ENCODE assay signal across 11 cellular contexts in genomic region chr1:154423303-154423987, GRCh38. TPM values are rescaled to one million over a fixed set of nuclear protein-coding genes. Genes with fewer than 3 reads are reported as not detected.
DNase-seq lines count a peak whose midpoint lies in the region; ATAC-seq, FAIRE-seq and TF ChIP-seq lines count a peak whose summit lies in the region.
"Had no signal": no experiment of that assay in that cellular context is flagged by ENCODE, and none has a peak within 500 bp of the region (broad histone marks: within the 10 kb centered on the region; RNA-seq: fewer than 3 reads in every experiment).

No MANE protein-coding gene starts in this region.

- peaks cover 2% of the 10 kb centered on the region for H3K36me3 Mint-ChIP-seq in activated T-cell treated with anti-CD3 and anti-CD28 coated beads, Interleukin-2, amount 50 U/mL, for 4 hours (ENCODE audit: insufficient read depth)
- no peaks in the 10 kb centered on the region for H3K36me3 Mint-ChIP-seq in astrocyte (ENCODE audit: low read depth, unreplicated experiment)

- H3K4me3 ChIP-seq in astrocyte (ENCODE audit: insufficient read depth, low read depth, low read length) (no peak overlapping the region), right lobe of liver (no peak overlapping the region), WERI-Rb-1 (ENCODE audit: low read depth, low read length) (no peak overlapping the region)

- H3K4me3 Mint-ChIP-seq in activated T-cell treated with anti-CD3 and anti-CD28 coated beads, Interleukin-2, amount 50 U/mL, for 4 hours = no peak overlapping the region
- H3K4me3 Mint-ChIP-seq in astrocyte (ENCODE audit: unreplicated experiment) = no peak overlapping the region

- intact Hi-C loops in right lobe of liver (cut with DNase I) = no loop called here

- TF ChIP-seq CTCF in astrocyte (IDR thresholded peaks at IDR 0.05; ENCODE audit: insufficient read depth, low read depth, low read length) (no peak), right lobe of liver (IDR thresholded peaks at IDR 0.05) (no peak), WERI-Rb-1 (IDR thresholded peaks at IDR 0.05; ENCODE audit: low read depth, low read length) (no peak)

- H3K27ac Mint-ChIP-seq in astrocyte (ENCODE audit: unreplicated experiment) = peak overlapping the region; percentile 62

- ATAC-seq in activated T-cell treated with anti-CD3 and anti-CD28 coated beads, Interleukin-2, amount 50 U/mL, for 4 hours = peak; percentile 66 to 72
- peak in 1 of 4 donors; percentile 4 for ATAC-seq in right lobe of liver

- no peaks in the 10 kb centered on the region for H3K9me3 Mint-ChIP-seq in activated T-cell treated with anti-CD3 and anti-CD28 coated beads, Interleukin-2, amount 50 U/mL, for 4 hours
- peaks cover under 1% of the 10 kb centered on the region for H3K9me3 Mint-ChIP-seq in astrocyte (ENCODE audit: unreplicated experiment)

- peak overlapping the region; percentile 54 for H3K4me2 ChIP-seq in astrocyte (ENCODE audit: low read length)

- FAIRE-seq in astrocyte (lab: Jason Lieb, UNC) = no peak

- H3K27me3 Mint-ChIP-seq in activated T-cell treated with anti-CD3 and anti-CD28 coated beads, Interleukin-2, amount 50 U/mL, for 4 hours (ENCODE audit: low read depth) = no peaks in the 10 kb centered on the region
- H3K27me3 Mint-ChIP-seq in astrocyte (ENCODE audit: low read depth, unreplicated experiment) = peaks cover 4% of the 10 kb centered on the region

- no peaks in the 10 kb centered on the region for H3K9me3 ChIP-seq in astrocyte (ENCODE audit: insufficient read depth, low read depth, low read length)
- no peaks in the 10 kb centered on the region for H3K9me3 ChIP-seq in right lobe of liver
- no peaks in the 10 kb centered on the region for H3K9me3 ChIP-seq in WERI-Rb-1 (ENCODE audit: severe bottlenecking)
- H3K9me3 ChIP-seq: Caco-2 had no signal

- TF ChIP-seq POLR2A in right lobe of liver (IDR thresholded peaks at IDR 0.05) = no peak

- H3K36me3 ChIP-seq in astrocyte (ENCODE audit: insufficient read depth, low read length) = no peaks in the 10 kb centered on the region
- peaks cover 0 to 14% (median 5%) of the 10 kb centered on the region in 4 donors for H3K36me3 ChIP-seq in right lobe of liver
- H3K36me3 ChIP-seq in WERI-Rb-1 = no peaks in the 10 kb centered on the region

- H4K20me1 ChIP-seq in astrocyte (ENCODE audit: insufficient read depth, low read length) = no peaks in the 10 kb centered on the region

- H2AFZ ChIP-seq in astrocyte (ENCODE audit: low read depth, low read length) = no peak overlapping the region

- no peaks in the 10 kb centered on the region for H3K79me2 ChIP-seq in astrocyte (ENCODE audit: insufficient read depth, low read length)

- H3K27me3 ChIP-seq in astrocyte (ENCODE audit: insufficient read depth, low read length) = no peaks in the 10 kb centered on the region
- no peaks in the 10 kb centered on the region for H3K27me3 ChIP-seq in right lobe of liver
- peaks cover 95% of the 10 kb centered on the region for H3K27me3 ChIP-seq in WERI-Rb-1 (ENCODE audit: insufficient read depth, low read depth, severe bottlenecking)

- WGBS in right lobe of liver (ENCODE audit: insufficient coverage, low coverage, low lambda C conversion rate, missing lambda C conversion rate) = 31% methylated on average over 5 of the region's 5 CpGs

- peaks cover 81% of the 10 kb centered on the region for H3K4me1 Mint-ChIP-seq in activated T-cell treated with anti-CD3 and anti-CD28 coated beads, Interleukin-2, amount 50 U/mL, for 4 hours (ENCODE audit: low read depth)
- peaks cover 28% of the 10 kb centered on the region for H3K4me1 Mint-ChIP-seq in astrocyte (ENCODE audit: low read depth, unreplicated experiment)

- H3K27ac ChIP-seq in astrocyte (ENCODE audit: low read depth, low read length) (no peak overlapping the region), right lobe of liver (peak overlapping the region; percentile 71 to 98 (median 94)), temporal lobe (ENCODE audit: low read depth, low read length) (peak overlapping the region; percentile 77), WERI-Rb-1 (no peak overlapping the region)

- DNase-seq in activated T-cell treated with anti-CD3 and anti-CD28 coated beads, Interleukin-2, amount 50 U/mL, for 4 hours = peak; percentile 47
- no peak for DNase-seq in activated T-cell treated with anti-CD3 and anti-CD28 coated beads for 4 hours
- peak; percentile 71 for DNase-seq in astrocyte (ENCODE audit: low read depth)
- peak in 1 of 3 donors; percentile 14 for DNase-seq in right lobe of liver
- no peak for DNase-seq in effector CD4-positive, alpha-beta T cell
- no peak for DNase-seq in WERI-Rb-1
- DNase-seq in GOT3 (lab: John Stamatoyannopoulos, UW) = no peak
- DNase-seq: Caco-2, glutamatergic neuron, SHP77 treated with DMSO at 0.1 percent for 48 hours had no signal

- H3K9ac ChIP-seq in astrocyte (ENCODE audit: low read length) = peak overlapping the region; percentile 6

- H3K4me1 ChIP-seq in astrocyte (ENCODE audit: insufficient read depth, low read length) = peaks cover 46% of the 10 kb centered on the region
- peaks cover 0 to 83% (median 45%) of the 10 kb centered on the region in 4 donors for H3K4me1 ChIP-seq in right lobe of liver

RNA-seq across cellular contexts. Expression of gene IL6R, which starts 18.3 kb away (rescaled TPM):
- 10 to 100 TPM; 20.7 to 28.7 (median 24.1) TPM for total RNA-seq in activated T-cell treated with anti-CD3 and anti-CD28 coated beads, Interleukin-2, amount 50 U/mL, for 4 hours
- total RNA-seq in astrocyte = 2.2 and 2.5 TPM in 2 replicates
- 100 to 1,000 TPM in 2 of 6 experiments, 10 to 100 TPM in 4; 32.2 to 145 (median 68.2) TPM for total RNA-seq in right lobe of liver
- total RNA-seq in temporal lobe = 3.7 TPM

Comparison
In these comparisons a context has a peak if more than half of its experiments do, and no peak if none do; other contexts are left out.
1. DNase-seq: peak in activated T-cell treated with anti-CD3 and anti-CD28 coated beads, Interleukin-2, amount 50 U/mL, for 4 hours (single experiment) and astrocyte (single experiment); none in activated T-cell treated with anti-CD3 and anti-CD28 coated beads for 4 hours (single experiment), effector CD4-positive, alpha-beta T cell (single experiment), WERI-Rb-1 (single experiment) and GOT3 (single experiment).
2. H3K27ac ChIP-seq: peak in right lobe of liver (3 of 3) and temporal lobe (single experiment); none in astrocyte (single experiment) and WERI-Rb-1 (single experiment).